In genomic region chr5:132491368-132492364, GRCh38 we compare ENCODE assay signal across 9 cellular contexts. TPM values are rescaled to one million over a fixed set of nuclear protein-coding genes. Genes with fewer than 3 reads are reported as not detected.
DNase-seq lines count a peak whose midpoint lies in the region; ATAC-seq, FAIRE-seq and TF ChIP-seq lines count a peak whose summit lies in the region.
"Had no signal": no experiment of that assay in that cellular context is flagged by ENCODE, and none has a peak within 500 bp of the region (broad histone marks: within the 10 kb centered on the region; RNA-seq: fewer than 3 reads in every experiment).

No MANE protein-coding gene starts in this region.

- H3K27ac Mint-ChIP-seq in activated CD8-positive, alpha-beta T cell treated with anti-CD3 and anti-CD28 coated beads for 36 hours = peak overlapping the region; percentile 99

- in situ Hi-C loops in G401 (cut with HindIII; ENCODE audit: low sequenced_read_pairs) = no loop called here

- CTCF ChIA-PET in activated CD8-positive, alpha-beta T cell treated with anti-CD3 and anti-CD28 coated beads for 36 hours (lab: Charles Lee) = interaction anchor here (0.7 to 4.8 kb wide), 10 partner anchors 9 to 105 kb away, joined by 3 to 36 read pairs (median 4); no protein-coding TSS in a partner anchor

- POLR2A ChIA-PET in activated CD8-positive, alpha-beta T cell treated with anti-CD3 and anti-CD28 coated beads for 36 hours (lab: Charles Lee) = interaction anchor here (0.6 to 36.6 kb wide), 16 partner anchors 1 to 198 kb away, joined by 3 to 1641 read pairs (median 40); partner anchors contain the start of genes IRF1 and SLC22A4

- no peak for TF ChIP-seq CTCF in activated CD8-positive, alpha-beta T cell treated with anti-CD3 and anti-CD28 coated beads for 36 hours (IDR thresholded peaks at IDR 0.05)
- TF ChIP-seq CTCF in fibroblast of the aortic adventitia (IDR thresholded peaks at IDR 0.05; ENCODE audit: insufficient read depth, low read length) = no peak
- TF ChIP-seq CTCF in retinal pigment epithelial cell (conservative IDR thresholded peaks at IDR 0.05; ENCODE audit: low read depth, low read length) = no peak

- no peaks in the 10 kb centered on the region for H3K27me3 Mint-ChIP-seq in activated CD8-positive, alpha-beta T cell treated with anti-CD3 and anti-CD28 coated beads for 36 hours

- H3K9me3 Mint-ChIP-seq in activated CD8-positive, alpha-beta T cell treated with anti-CD3 and anti-CD28 coated beads for 36 hours = no peaks in the 10 kb centered on the region

- ATAC-seq in GM19035 (IDR thresholded peaks at IDR 0.05; ENCODE audit: unreplicated experiment) (peak; percentile 26), HG03103 (IDR thresholded peaks at IDR 0.05; ENCODE audit: low read depth, unreplicated experiment) (peak; percentile 2)
- peak; percentile 10 for ATAC-seq in activated CD8-positive, alpha-beta T cell treated with anti-CD3 and anti-CD28 coated beads for 36 hours

- intact Hi-C loops in activated CD8-positive, alpha-beta T cell treated with anti-CD3 and anti-CD28 coated beads for 36 hours (cut with micrococcal nuclease) = loop anchor here (5.0 to 10.0 kb wide), 3 partner anchors 34 to 387 kb away; no protein-coding TSS in a partner anchor

- peaks cover 34% of the 10 kb centered on the region for H3K36me3 Mint-ChIP-seq in activated CD8-positive, alpha-beta T cell treated with anti-CD3 and anti-CD28 coated beads for 36 hours (ENCODE audit: low read depth)

- H3K4me1 Mint-ChIP-seq in activated CD8-positive, alpha-beta T cell treated with anti-CD3 and anti-CD28 coated beads for 36 hours (ENCODE audit: low read depth) = peaks cover 53% of the 10 kb centered on the region

- FAIRE-seq in urothelium cell line (lab: Jason Lieb, UNC) = no peak

- DNase-seq in activated CD8-positive, alpha-beta T cell treated with anti-CD3 and anti-CD28 coated beads for 36 hours = peak; percentile 50
- DNase-seq in fibroblast of the aortic adventitia (ENCODE audit: low read depth) = no peak
- no peak for DNase-seq in retinal pigment epithelial cell (ENCODE audit: low read depth)
- no peak for DNase-seq in urothelium cell line (ENCODE audit: low spot score)
- no peak for DNase-seq in G401 (ENCODE audit: low spot score)
- no peak for DNase-seq in NCI-H2171 treated with DMSO at 0.1 percent for 48 hours (lab: John Stamatoyannopoulos, UW)

- peak overlapping the region; percentile 85 for H3K4me3 Mint-ChIP-seq in activated CD8-positive, alpha-beta T cell treated with anti-CD3 and anti-CD28 coated beads for 36 hours

- H3K4me3 ChIP-seq in fibroblast of the aortic adventitia (ENCODE audit: low read depth, low read length) (peak overlapping the region; percentile 59), retinal pigment epithelial cell (ENCODE audit: low read length) (peak overlapping the region; percentile 55)

RNA-seq across cellular contexts. Expression of gene IRF1, which starts 1.1 kb away (rescaled TPM):
- total RNA-seq in activated CD8-positive, alpha-beta T cell treated with anti-CD3 and anti-CD28 coated beads for 36 hours = 100 to 1,000 TPM; 121 to 128 TPM
- 17.1 and 24.6 TPM in 2 replicates for total RNA-seq in fibroblast of the aortic adventitia (ENCODE audit: low replicate concordance)
- 9.2 and 13.4 TPM in 2 replicates for total RNA-seq in G401 (2014; rRNA removed; shearing (Covaris generic))

RNA-seq across cellular contexts. Expression of gene IL5, which starts 51.7 kb away (rescaled TPM):
- total RNA-seq in activated CD8-positive, alpha-beta T cell treated with anti-CD3 and anti-CD28 coated beads for 36 hours = 1 to 10 TPM; 1.6 to 1.7 TPM
- total RNA-seq in fibroblast of the aortic adventitia (ENCODE audit: low replicate concordance) = not detected in 2 replicates
- total RNA-seq in G401 (2014; rRNA removed; shearing (Covaris generic)) = not detected in 2 replicates
- total RNA-seq: subcutaneous adipose tissue had no signal
